Comparison of ENCODE assay signal across 3 cellular contexts in genomic region chr6:114277220-114277619, GRCh38.
TF ChIP-seq lines count a peak whose summit lies in the region.

No MANE protein-coding gene starts in this region.

TF ChIP-seq in GM23338, 12 proteins besides CTCF, POLR2A, EP300 and RAD21 (continued from another document and continues in another):
- no peak for TF ChIP-seq POLR2AphosphoS5 (IDR thresholded peaks at IDR 0.05; ENCODE audit: low read depth)
- TF ChIP-seq EZH2 (IDR thresholded peaks at IDR 0.05; ENCODE audit: low read depth, unreplicated experiment), result no peak
- no peak for TF ChIP-seq REST (IDR thresholded peaks at IDR 0.05; ENCODE audit: unreplicated experiment)
- TF ChIP-seq ZNF114 (CRISPR knock-in tag; IDR thresholded peaks at IDR 0.05), result no peak
- no peak for TF ChIP-seq JUNB (IDR thresholded peaks at IDR 0.05; ENCODE audit: unreplicated experiment)
- TF ChIP-seq ZNF331 (CRISPR knock-in tag; IDR thresholded peaks at IDR 0.05; ENCODE audit: low read depth), result no peak

TF ChIP-seq in HEK293T, 16 proteins besides CTCF, POLR2A, EP300 and RAD21 (continued from another document):
- TF ChIP-seq, protein P1, sequence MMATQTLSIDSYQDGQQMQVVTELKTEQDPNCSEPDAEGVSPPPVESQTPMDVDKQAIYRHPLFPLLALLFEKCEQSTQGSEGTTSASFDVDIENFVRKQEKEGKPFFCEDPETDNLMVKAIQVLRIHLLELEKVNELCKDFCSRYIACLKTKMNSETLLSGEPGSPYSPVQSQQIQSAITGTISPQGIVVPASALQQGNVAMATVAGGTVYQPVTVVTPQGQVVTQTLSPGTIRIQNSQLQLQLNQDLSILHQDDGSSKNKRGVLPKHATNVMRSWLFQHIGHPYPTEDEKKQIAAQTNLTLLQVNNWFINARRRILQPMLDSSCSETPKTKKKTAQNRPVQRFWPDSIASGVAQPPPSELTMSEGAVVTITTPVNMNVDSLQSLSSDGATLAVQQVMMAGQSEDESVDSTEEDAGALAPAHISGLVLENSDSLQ (IDR thresholded peaks at IDR 0.05), result no peak
- no peak for TF ChIP-seq ARNT (IDR thresholded peaks at IDR 0.05)
TF ChIP-seq in HEK293T: peak in this region for 1.

TF ChIP-seq in GM12878, 131 proteins besides CTCF, POLR2A, EP300 and RAD21:
- TF ChIP-seq ZBTB40 (IDR thresholded peaks at IDR 0.05; ENCODE audit: borderline replicate concordance) (peak; percentile 74), CHD1 (IDR thresholded peaks at IDR 0.05; ENCODE audit: low read depth, low read length) (no peak), EGR1 (IDR thresholded peaks at IDR 0.05; ENCODE audit: borderline replicate concordance in 1 of 2, low read depth in 2 of 2, low read length in 2 of 2) (no peak), NFYA (IDR thresholded peaks at IDR 0.05; ENCODE audit: borderline replicate concordance, low read depth, low read length) (no peak), NR2C2 (IDR thresholded peaks at IDR 0.05; ENCODE audit: borderline replicate concordance, control insufficient read depth, insufficient read length, low read depth) (no peak), PAX5 (IDR thresholded peaks at IDR 0.05; ENCODE audit: borderline replicate concordance, low read depth, low read length) (no peak), BACH1 (IDR thresholded peaks at IDR 0.05; ENCODE audit: borderline replicate concordance) (no peak)
- TF ChIP-seq, protein P2, sequence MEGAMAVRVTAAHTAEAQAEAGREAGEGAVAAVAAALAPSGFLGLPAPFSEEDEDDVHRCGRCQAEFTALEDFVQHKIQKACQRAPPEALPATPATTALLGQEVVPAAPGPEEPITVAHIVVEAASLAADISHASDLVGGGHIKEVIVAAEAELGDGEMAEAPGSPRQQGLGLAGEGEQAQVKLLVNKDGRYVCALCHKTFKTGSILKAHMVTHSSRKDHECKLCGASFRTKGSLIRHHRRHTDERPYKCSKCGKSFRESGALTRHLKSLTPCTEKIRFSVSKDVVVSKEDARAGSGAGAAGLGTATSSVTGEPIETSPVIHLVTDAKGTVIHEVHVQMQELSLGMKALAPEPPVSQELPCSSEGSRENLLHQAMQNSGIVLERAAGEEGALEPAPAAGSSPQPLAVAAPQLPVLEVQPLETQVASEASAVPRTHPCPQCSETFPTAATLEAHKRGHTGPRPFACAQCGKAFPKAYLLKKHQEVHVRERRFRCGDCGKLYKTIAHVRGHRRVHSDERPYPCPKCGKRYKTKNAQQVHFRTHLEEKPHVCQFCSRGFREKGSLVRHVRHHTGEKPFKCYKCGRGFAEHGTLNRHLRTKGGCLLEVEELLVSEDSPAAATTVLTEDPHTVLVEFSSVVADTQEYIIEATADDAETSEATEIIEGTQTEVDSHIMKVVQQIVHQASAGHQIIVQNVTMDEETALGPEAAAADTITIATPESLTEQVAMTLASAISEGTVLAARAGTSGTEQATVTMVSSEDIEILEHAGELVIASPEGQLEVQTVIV (IDR thresholded peaks at IDR 0.05; ENCODE audit: borderline replicate concordance, partially characterized antibody), result no peak
- TF ChIP-seq, protein P3, sequence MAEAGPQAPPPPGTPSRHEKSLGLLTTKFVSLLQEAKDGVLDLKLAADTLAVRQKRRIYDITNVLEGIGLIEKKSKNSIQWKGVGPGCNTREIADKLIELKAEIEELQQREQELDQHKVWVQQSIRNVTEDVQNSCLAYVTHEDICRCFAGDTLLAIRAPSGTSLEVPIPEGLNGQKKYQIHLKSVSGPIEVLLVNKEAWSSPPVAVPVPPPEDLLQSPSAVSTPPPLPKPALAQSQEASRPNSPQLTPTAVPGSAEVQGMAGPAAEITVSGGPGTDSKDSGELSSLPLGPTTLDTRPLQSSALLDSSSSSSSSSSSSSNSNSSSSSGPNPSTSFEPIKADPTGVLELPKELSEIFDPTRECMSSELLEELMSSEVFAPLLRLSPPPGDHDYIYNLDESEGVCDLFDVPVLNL (IDR thresholded peaks at IDR 0.05; ENCODE audit: low read depth, low read length), result no peak
TF ChIP-seq in GM12878: peak in this region for 1.
